Comparison of ENCODE assay signal across 9 cellular contexts in genomic region chr17:37744633-37744927, GRCh38. TPM values are rescaled to one million over a fixed set of nuclear protein-coding genes. Genes with fewer than 3 reads are reported as not detected.
DNase-seq lines count a peak whose midpoint lies in the region; ATAC-seq and TF ChIP-seq lines count a peak whose summit lies in the region.
"Had no signal": no experiment of that assay in that cellular context is flagged by ENCODE, and none has a peak within 500 bp of the region (broad histone marks: within the 10 kb centered on the region; RNA-seq: fewer than 3 reads in every experiment).

No MANE protein-coding gene starts in this region.

- TF ChIP-seq POLR2A in right lobe of liver (IDR thresholded peaks at IDR 0.05) (no peak), sigmoid colon (IDR thresholded peaks at IDR 0.05) (no peak)

- peak overlapping the region; percentile 87 to 95 (median 91) for H3K27ac ChIP-seq in right lobe of liver
- peak overlapping the region; percentile 81 for H3K27ac ChIP-seq in upper lobe of right lung
- H3K27ac ChIP-seq in sigmoid colon = peak overlapping the region in 1 of 4 donors; percentile 25

- H3K27me3 Mint-ChIP-seq in activated naive CD4-positive, alpha-beta T cell treated with anti-CD3 and anti-CD28 coated beads, Interleukin-2, amount 10 ng/mL, durations not matched to agents 7 days and 5 days = peaks cover 95% of the 10 kb centered on the region
- H3K27me3 Mint-ChIP-seq in activated T-helper 2 cell treated with anti-CD3 and anti-CD28 coated beads, Interferon-gamma antibody, Interleukin-2, Interleukin-4, amounts not matched to agents 10 μg/mL and 5 μg/mL and 100 μg/mL, durations not matched to agents 14 hours and 24 hours and 36 hours (ENCODE audit: low read depth) = peaks cover 67% of the 10 kb centered on the region

- H3K9me3 Mint-ChIP-seq in activated naive CD4-positive, alpha-beta T cell treated with anti-CD3 and anti-CD28 coated beads, Interleukin-2, amount 10 ng/mL, durations not matched to agents 7 days and 5 days = no peaks in the 10 kb centered on the region
- no peaks in the 10 kb centered on the region for H3K9me3 Mint-ChIP-seq in activated T-helper 2 cell treated with anti-CD3 and anti-CD28 coated beads, Interferon-gamma antibody, Interleukin-2, Interleukin-4, amounts not matched to agents 10 μg/mL and 5 μg/mL and 100 μg/mL, durations not matched to agents 14 hours and 24 hours and 36 hours

- CTCF ChIA-PET in activated naive CD4-positive, alpha-beta T cell treated with anti-CD3 and anti-CD28 coated beads, Interleukin-2, amount 10 ng/mL, durations not matched to agents 7 days and 5 days (lab: Charles Lee) = interaction anchor here (1.1 to 1.7 kb wide), 2 partner anchors 26 to 46 kb away, joined by 3 to 7 read pairs; no protein-coding TSS in a partner anchor

- no peak for DNase-seq in activated naive CD4-positive, alpha-beta T cell treated with anti-CD3 and anti-CD28 coated beads, Interleukin-2, amount 10 ng/mL, durations not matched to agents 7 days and 5 days
- no peak for DNase-seq in activated naive CD4-positive, alpha-beta T cell treated with Interleukin-2 at 50 U/mL for 16 hours
- DNase-seq in activated T-helper 2 cell treated with anti-CD3 and anti-CD28 coated beads, Interferon-gamma antibody, Interleukin-2, Interleukin-4, amounts not matched to agents 10 μg/mL and 5 μg/mL and 100 μg/mL, durations not matched to agents 14 hours and 24 hours and 36 hours (ENCODE audit: low spot score) = no peak
- DNase-seq in right lobe of liver (no peak), upper lobe of right lung (no peak), sigmoid colon (no peak), GDM1 (lab: John Stamatoyannopoulos, UW) (no peak)

- peaks cover 24% of the 10 kb centered on the region for H3K4me1 Mint-ChIP-seq in activated naive CD4-positive, alpha-beta T cell treated with anti-CD3 and anti-CD28 coated beads, Interleukin-2, amount 10 ng/mL, durations not matched to agents 7 days and 5 days
- H3K4me1 Mint-ChIP-seq in activated T-helper 2 cell treated with anti-CD3 and anti-CD28 coated beads, Interferon-gamma antibody, Interleukin-2, Interleukin-4, amounts not matched to agents 10 μg/mL and 5 μg/mL and 100 μg/mL, durations not matched to agents 14 hours and 24 hours and 36 hours (ENCODE audit: low read depth) = peaks cover 28% of the 10 kb centered on the region

- H3K27me3 ChIP-seq in right lobe of liver (no peaks in the 10 kb centered on the region), upper lobe of right lung (peaks cover 79% of the 10 kb centered on the region), sigmoid colon (peaks cover 62 to 93% (median 78%) of the 10 kb centered on the region in 3 donors)

- TF ChIP-seq CTCF in right lobe of liver (IDR thresholded peaks at IDR 0.05) (no peak), upper lobe of right lung (IDR thresholded peaks at IDR 0.05) (no peak), sigmoid colon (IDR thresholded peaks at IDR 0.05) (no peak)

- peak overlapping the region; percentile 53 for H3K27ac Mint-ChIP-seq in activated naive CD4-positive, alpha-beta T cell treated with anti-CD3 and anti-CD28 coated beads, Interleukin-2, amount 10 ng/mL, durations not matched to agents 7 days and 5 days
- no peak overlapping the region for H3K27ac Mint-ChIP-seq in activated T-helper 2 cell treated with anti-CD3 and anti-CD28 coated beads, Interferon-gamma antibody, Interleukin-2, Interleukin-4, amounts not matched to agents 10 μg/mL and 5 μg/mL and 100 μg/mL, durations not matched to agents 14 hours and 24 hours and 36 hours

- ATAC-seq in right lobe of liver (peak in 1 of 4 donors; percentile 9), upper lobe of right lung (peak; percentile 8), GM18873 (IDR thresholded peaks at IDR 0.05; ENCODE audit: low FRiP score, unreplicated experiment) (no peak)

- H3K36me3 Mint-ChIP-seq in activated naive CD4-positive, alpha-beta T cell treated with anti-CD3 and anti-CD28 coated beads, Interleukin-2, amount 10 ng/mL, durations not matched to agents 7 days and 5 days = no peaks in the 10 kb centered on the region
- H3K36me3 Mint-ChIP-seq in activated T-helper 2 cell treated with anti-CD3 and anti-CD28 coated beads, Interferon-gamma antibody, Interleukin-2, Interleukin-4, amounts not matched to agents 10 μg/mL and 5 μg/mL and 100 μg/mL, durations not matched to agents 14 hours and 24 hours and 36 hours (ENCODE audit: low read depth) = no peaks in the 10 kb centered on the region

- H3K36me3 ChIP-seq in right lobe of liver (no peaks in the 10 kb centered on the region), upper lobe of right lung (no peaks in the 10 kb centered on the region), sigmoid colon (no peaks in the 10 kb centered on the region)

- 0% methylated on average over 3 of the region's 21 CpGs for WGBS in right lobe of liver (ENCODE audit: insufficient coverage, low coverage, low lambda C conversion rate, missing lambda C conversion rate)
- 1 to 4% methylated on average over 21 of the region's 21 CpGs for WGBS in sigmoid colon, 2 donors

- no peak for TF ChIP-seq EP300 in sigmoid colon (IDR thresholded peaks at IDR 0.05)

- intact Hi-C loops in activated T-helper 2 cell treated with anti-CD3 and anti-CD28 coated beads, Interferon-gamma antibody, Interleukin-2, Interleukin-4, amounts not matched to agents 10 μg/mL and 5 μg/mL and 100 μg/mL, durations not matched to agents 14 hours and 24 hours and 36 hours (cut with micrococcal nuclease) = loop anchor here (5.0 kb wide), 1 partner anchor 797 kb away; the partner anchor contains the start of gene AATF
- intact Hi-C loops in right lobe of liver (cut with DNase I) = no loop called here
- intact Hi-C loops in upper lobe of right lung (cut with DNase I) = no loop called here
- intact Hi-C loops in sigmoid colon (cut with DNase I) = no loop called here

- H3K9me3 ChIP-seq in right lobe of liver (no peaks in the 10 kb centered on the region), upper lobe of right lung (no peaks in the 10 kb centered on the region), sigmoid colon (no peaks in the 10 kb centered on the region)

- no peak overlapping the region for H3K4me3 Mint-ChIP-seq in activated naive CD4-positive, alpha-beta T cell treated with anti-CD3 and anti-CD28 coated beads, Interleukin-2, amount 10 ng/mL, durations not matched to agents 7 days and 5 days
- peak overlapping the region; percentile 51 for H3K4me3 Mint-ChIP-seq in activated T-helper 2 cell treated with anti-CD3 and anti-CD28 coated beads, Interferon-gamma antibody, Interleukin-2, Interleukin-4, amounts not matched to agents 10 μg/mL and 5 μg/mL and 100 μg/mL, durations not matched to agents 14 hours and 24 hours and 36 hours (ENCODE audit: low read depth)

- peak overlapping the region; percentile 61 to 73 (median 71) for H3K4me3 ChIP-seq in right lobe of liver
- H3K4me3 ChIP-seq in upper lobe of right lung = peak overlapping the region; percentile 53
- H3K4me3 ChIP-seq in sigmoid colon = peak overlapping the region in 1 of 4 donors; percentile 2

- H3K4me1 ChIP-seq in right lobe of liver = peaks cover 0 to 11% (median 0%) of the 10 kb centered on the region in 4 donors
- peaks cover 31% of the 10 kb centered on the region for H3K4me1 ChIP-seq in upper lobe of right lung
- peaks cover 0 to 38% (median 32%) of the 10 kb centered on the region in 4 donors for H3K4me1 ChIP-seq in sigmoid colon

RNA-seq across cellular contexts. Expression of gene HNF1B, which starts 0.3 kb away (rescaled TPM):
- total RNA-seq in activated T-helper 2 cell treated with anti-CD3 and anti-CD28 coated beads, Interferon-gamma antibody, Interleukin-2, Interleukin-4, amounts not matched to agents 10 μg/mL and 5 μg/mL and 100 μg/mL, durations not matched to agents 14 hours and 24 hours and 36 hours = 4.6 and 5.0 TPM in 2 replicates
- total RNA-seq in right lobe of liver (1 to 10 TPM; 5.2 to 7.0 (median 5.7) TPM), upper lobe of right lung (19.8 TPM), sigmoid colon (under 1 TPM in 1 of 4 donors, not detected in 3; 0.28 TPM)
- 10 to 100 TPM in 2 of 3 donors, 1 to 10 TPM in 1; 9.6 to 13.2 (median 11.8) TPM for polyA plus RNA-seq in sigmoid colon
- total RNA-seq: mononuclear cell had no signal
